ENCODE assay signal across 22 cellular contexts in genomic region chr18:54423831-54424230, GRCh38.
"Had no signal": no experiment of that assay in that cellular context is flagged by ENCODE, and none has a peak within 500 bp of the region (broad histone marks: within the 10 kb centered on the region; RNA-seq: fewer than 3 reads in every experiment).

No MANE protein-coding gene starts in this region.

- ATAC-seq: esophagus mucosa, gastrocnemius medialis, left ventricle myocardium superior, lower lobe of right lung, sciatic nerve had no signal

- H3K27me3 ChIP-seq: gastrocnemius medialis, right atrium auricular region, testis, tibial artery had no signal

- H3K4me3 ChIP-seq: dorsolateral prefrontal cortex, gastrocnemius medialis, lower lobe of right lung, prostate gland, right atrium auricular region, smooth muscle cell, testis, tibial artery had no signal

- H3K4me1 Mint-ChIP-seq: endodermal cell, nephron had no signal

- H3K9me3 Mint-ChIP-seq: endodermal cell, nephron, type B pancreatic cell had no signal

- H3K36me3 Mint-ChIP-seq: type B pancreatic cell had no signal

- H3K4me2 ChIP-seq: smooth muscle cell had no signal

- H3K4me1 ChIP-seq: gastrocnemius medialis, lower lobe of right lung, prostate gland, right atrium auricular region, testis, tibial artery had no signal

- DNase-seq: dorsolateral prefrontal cortex; effector CD4-positive, alpha-beta T cell; endodermal cell; foreskin fibroblast; gastrocnemius medialis; head of caudate nucleus; left ventricle myocardium superior; lower lobe of right lung; nucleus accumbens; stimulated activated CD4-positive, alpha-beta T cell treated with anti-CD3 and anti-CD28 coated beads, Interleukin-4, amount 100 ng/mL, for 4 hours; stimulated activated naive CD4-positive, alpha-beta T cell; substantia nigra; testis; tibial artery had no signal

- H3K27ac Mint-ChIP-seq: endodermal cell, nephron, type B pancreatic cell had no signal

- H3K9me3 ChIP-seq: gastrocnemius medialis, lower lobe of right lung, prostate gland, right atrium auricular region, testis, tibial artery had no signal

- H3K27ac ChIP-seq: dorsolateral prefrontal cortex, epithelial cell of prostate, gastrocnemius medialis, lower lobe of right lung, prostate gland, right atrium auricular region, testis, tibial artery had no signal

- H3K4me3 Mint-ChIP-seq: endodermal cell, nephron, type B pancreatic cell had no signal

- H3K36me3 ChIP-seq: gastrocnemius medialis, lower lobe of right lung, prostate gland, right atrium auricular region, tibial artery had no signal
